ENCODE assay signal across 14 cellular contexts in the genomic region with DNA sequence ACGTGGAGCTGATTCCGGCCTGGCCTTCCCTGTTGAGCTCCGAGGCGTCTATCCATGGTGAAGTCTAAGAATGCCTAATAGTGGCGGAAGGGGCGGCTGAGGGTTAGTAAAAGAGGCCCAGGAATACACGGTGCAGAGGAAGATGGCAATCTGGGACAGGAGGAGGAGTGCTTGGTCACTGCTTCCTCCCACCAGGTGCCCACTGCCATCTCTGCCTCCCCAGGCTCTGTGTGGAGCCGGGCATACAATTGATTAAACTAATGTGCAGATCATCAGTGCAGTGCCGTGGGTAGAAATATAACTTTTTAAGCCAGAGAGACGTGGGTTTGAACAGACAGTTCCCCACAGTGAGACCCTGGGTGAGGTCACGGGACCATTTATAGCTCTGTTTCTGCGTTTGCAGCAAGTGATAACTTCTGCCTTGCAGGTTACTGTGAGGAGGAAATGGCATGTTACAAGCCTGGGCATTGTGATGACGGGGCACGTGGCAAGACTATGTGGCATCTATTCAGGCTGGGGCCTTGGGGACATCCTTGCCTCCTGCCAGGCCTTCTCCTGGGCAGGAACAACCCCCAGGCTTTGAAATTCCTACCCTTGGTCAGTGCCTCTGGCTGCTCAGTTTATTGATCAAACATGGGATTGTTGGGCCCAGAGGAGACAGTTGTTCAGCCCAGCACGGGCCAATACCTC.
DNase-seq lines count a peak whose midpoint lies in the region; ATAC-seq and TF ChIP-seq lines count a peak whose summit lies in the region.
"Had no signal": no experiment of that assay in that cellular context is flagged by ENCODE, and none has a peak within 500 bp of the region (broad histone marks: within the 10 kb centered on the region; RNA-seq: fewer than 3 reads in every experiment).

No MANE protein-coding gene starts in this region.

- no peaks in the 10 kb centered on the region for H3K27me3 ChIP-seq in heart left ventricle
- no peaks in the 10 kb centered on the region for H3K27me3 ChIP-seq in suprapubic skin

- 77 to 89% (median 82%) methylated on average over 10 to 15 of the region's 15 CpGs for WGBS in heart left ventricle, 4 donors
- 86% methylated on average over 15 of the region's 15 CpGs for WGBS in suprapubic skin

- peak; percentile 40 for DNase-seq in coronary artery (ENCODE audit: low spot score)
- DNase-seq in heart left ventricle: no peak
- DNase-seq in islet precursor cell: peak; percentile 26
- DNase-seq in suprapubic skin (ENCODE audit: low spot score in 2 of 2): no peak
- no peak for DNase-seq in stimulated activated CD8-positive, alpha-beta memory T cell treated with anti-CD3 and anti-CD28 coated beads, Interleukin-4, amount 100 ng/mL, for 48 hours
- DNase-seq in activated CD4-positive, alpha-beta T cell treated with anti-CD3 and anti-CD28 coated beads, Interleukin-2, amount 10 ng/mL, durations not matched to agents 24 days and 14 days: no peak
- DNase-seq: C1 segment of cervical spinal cord; CD4-positive, alpha-beta T cell; DMS79; H7 had no signal

- peaks cover 0 to 4% (median 0%) of the 10 kb centered on the region in 12 donors for H3K9me3 ChIP-seq in heart left ventricle
- H3K9me3 ChIP-seq in suprapubic skin: no peaks in the 10 kb centered on the region

- no peak for TF ChIP-seq CTCF in coronary artery (IDR thresholded peaks at IDR 0.05)
- TF ChIP-seq CTCF in heart left ventricle (IDR thresholded peaks at IDR 0.05): no peak
- TF ChIP-seq CTCF in suprapubic skin (IDR thresholded peaks at IDR 0.05): no peak

- H3K4me3 Mint-ChIP-seq in activated CD4-positive, alpha-beta T cell treated with anti-CD3 and anti-CD28 coated beads, Interleukin-2, amount 10 ng/mL, durations not matched to agents 24 days and 14 days: no peak overlapping the region
- H3K4me3 Mint-ChIP-seq: B cell; CD4-positive, alpha-beta T cell; GM23338 had no signal

- peaks cover 0 to 3% (median 0%) of the 10 kb centered on the region in 12 donors for H3K4me1 ChIP-seq in heart left ventricle
- no peaks in the 10 kb centered on the region for H3K4me1 ChIP-seq in suprapubic skin

- no peak overlapping the region for H3K27ac ChIP-seq in coronary artery
- peak overlapping the region in 6 of 12 donors; percentile 29 to 71 (median 44) for H3K27ac ChIP-seq in heart left ventricle
- H3K27ac ChIP-seq in suprapubic skin: peak overlapping the region; percentile 81

- H3K27ac Mint-ChIP-seq in activated CD4-positive, alpha-beta T cell treated with anti-CD3 and anti-CD28 coated beads, Interleukin-2, amount 10 ng/mL, durations not matched to agents 24 days and 14 days: no peak overlapping the region
- H3K27ac Mint-ChIP-seq: B cell; CD4-positive, alpha-beta T cell; GM23338 had no signal

- ATAC-seq in heart left ventricle (peak; percentile 9 to 74 (median 44)), GM18511 (IDR thresholded peaks at IDR 0.05; ENCODE audit: unreplicated experiment) (no peak)
- ATAC-seq: GM12878, GM23338 had no signal

- TF ChIP-seq POLR2A in heart left ventricle (IDR thresholded peaks at IDR 0.05) (no peak), suprapubic skin (IDR thresholded peaks at IDR 0.05) (no peak)

- no peaks in the 10 kb centered on the region for H3K36me3 ChIP-seq in heart left ventricle
- no peaks in the 10 kb centered on the region for H3K36me3 ChIP-seq in suprapubic skin

- H3K4me1 Mint-ChIP-seq in activated CD4-positive, alpha-beta T cell treated with anti-CD3 and anti-CD28 coated beads, Interleukin-2, amount 10 ng/mL, durations not matched to agents 24 days and 14 days: no peaks in the 10 kb centered on the region
- H3K4me1 Mint-ChIP-seq: B cell, GM23338 had no signal

- no peak overlapping the region for H3K4me3 ChIP-seq in coronary artery
- H3K4me3 ChIP-seq in heart left ventricle: no peak overlapping the region
- no peak overlapping the region for H3K4me3 ChIP-seq in suprapubic skin
- H3K4me3 ChIP-seq: GM12878, GM23338 had no signal

- H3K36me3 Mint-ChIP-seq in activated CD4-positive, alpha-beta T cell treated with anti-CD3 and anti-CD28 coated beads, Interleukin-2, amount 10 ng/mL, durations not matched to agents 24 days and 14 days (ENCODE audit: low read depth): no peaks in the 10 kb centered on the region

- no peak for TF ChIP-seq EP300 in suprapubic skin (IDR thresholded peaks at IDR 0.05)

- no peaks in the 10 kb centered on the region for H3K27me3 Mint-ChIP-seq in activated CD4-positive, alpha-beta T cell treated with anti-CD3 and anti-CD28 coated beads, Interleukin-2, amount 10 ng/mL, durations not matched to agents 24 days and 14 days
- H3K27me3 Mint-ChIP-seq: B cell had no signal

- intact Hi-C loops in heart left ventricle (cut with DNase I): no loop called here
- intact Hi-C loops in activated CD4-positive, alpha-beta T cell treated with anti-CD3 and anti-CD28 coated beads, Interleukin-2, amount 10 ng/mL, durations not matched to agents 24 days and 14 days (cut with micrococcal nuclease): no loop called here

- H3K9me3 Mint-ChIP-seq in activated CD4-positive, alpha-beta T cell treated with anti-CD3 and anti-CD28 coated beads, Interleukin-2, amount 10 ng/mL, durations not matched to agents 24 days and 14 days: no peaks in the 10 kb centered on the region
- H3K9me3 Mint-ChIP-seq: CD4-positive, alpha-beta T cell had no signal

Comparison
In these comparisons a context has a peak if more than half of its experiments do, and no peak if none do; other contexts are left out.
1. DNase-seq: peak in coronary artery (single experiment) and islet precursor cell (single experiment); none in heart left ventricle (0 of 5), suprapubic skin (0 of 2), stimulated activated CD8-positive, alpha-beta memory T cell treated with anti-CD3 and anti-CD28 coated beads, Interleukin-4, amount 100 ng/mL, for 48 hours (single experiment) and activated CD4-positive, alpha-beta T cell treated with anti-CD3 and anti-CD28 coated beads, Interleukin-2, amount 10 ng/mL, durations not matched to agents 24 days and 14 days (single experiment).